ENCODE assay signal across 24 cellular contexts in genomic region chr4:81595287-81595686, GRCh38.
"Had no signal": no experiment of that assay in that cellular context is flagged by ENCODE, and none has a peak within 500 bp of the region (broad histone marks: within the 10 kb centered on the region; RNA-seq: fewer than 3 reads in every experiment).

No MANE protein-coding gene starts in this region.

- H3K9me3 ChIP-seq: ascending aorta, testis, transverse colon had no signal

- H3K27me3 ChIP-seq: ascending aorta, testis, transverse colon had no signal

- ATAC-seq: effector memory CD8-positive, alpha-beta T cell; natural killer cell had no signal

- H3K4me3 ChIP-seq: ascending aorta, lung, testis, transverse colon had no signal

- H3K36me3 ChIP-seq: ascending aorta, transverse colon had no signal

- H3K27ac ChIP-seq: ascending aorta, testis had no signal

- DNase-seq: activated CD4-positive, alpha-beta memory T cell treated with anti-CD3 and anti-CD28 coated beads for 36 hours; activated CD4-positive, alpha-beta T cell treated with anti-CD3 and anti-CD28 coated beads for 48 hours; activated CD8-positive, alpha-beta memory T cell treated with anti-CD3 and anti-CD28 coated beads, Interleukin-2, amount 50 U/mL, for 4 hours; activated effector memory CD4-positive, alpha-beta T cell treated with anti-CD3 and anti-CD28 coated beads, Interleukin-2, amount 50 U/mL, for 16 hours; activated naive CD4-positive, alpha-beta T cell treated with anti-CD3 and anti-CD28 coated beads, Interleukin-2, amount 10 ng/mL, durations not matched to agents 7 days and 5 days; activated naive CD8-positive, alpha-beta T cell treated with anti-CD3 and anti-CD28 coated beads, Interleukin-2, amount 10 ng/mL, durations not matched to agents 7 days and 5 days; activated T-cell treated with anti-CD3 and anti-CD28 coated beads, Interleukin-2, amount 50 U/mL, for 1 hour; cortex of kidney; effector memory CD8-positive, alpha-beta T cell; erythroblast; head of caudate nucleus; hippocampal formation; kidney; left colon; mesendoderm; natural killer cell; right cardiac atrium; stimulated activated CD4-positive, alpha-beta T cell treated with anti-CD3 and anti-CD28 coated beads, Interleukin-2, amount 100 ng/mL, for 48 hours; stimulated activated naive CD8-positive, alpha-beta T cell treated with anti-CD3 and anti-CD28 coated beads, Interleukin-15, Interleukin-2, amounts not matched to agents 100 U/mL and 50 U/mL, for 24 hours; T-helper 1 cell; testis; transverse colon had no signal

- H3K4me1 ChIP-seq: ascending aorta had no signal
